7 cellular contexts compared by ENCODE assay signal in the genomic region with DNA sequence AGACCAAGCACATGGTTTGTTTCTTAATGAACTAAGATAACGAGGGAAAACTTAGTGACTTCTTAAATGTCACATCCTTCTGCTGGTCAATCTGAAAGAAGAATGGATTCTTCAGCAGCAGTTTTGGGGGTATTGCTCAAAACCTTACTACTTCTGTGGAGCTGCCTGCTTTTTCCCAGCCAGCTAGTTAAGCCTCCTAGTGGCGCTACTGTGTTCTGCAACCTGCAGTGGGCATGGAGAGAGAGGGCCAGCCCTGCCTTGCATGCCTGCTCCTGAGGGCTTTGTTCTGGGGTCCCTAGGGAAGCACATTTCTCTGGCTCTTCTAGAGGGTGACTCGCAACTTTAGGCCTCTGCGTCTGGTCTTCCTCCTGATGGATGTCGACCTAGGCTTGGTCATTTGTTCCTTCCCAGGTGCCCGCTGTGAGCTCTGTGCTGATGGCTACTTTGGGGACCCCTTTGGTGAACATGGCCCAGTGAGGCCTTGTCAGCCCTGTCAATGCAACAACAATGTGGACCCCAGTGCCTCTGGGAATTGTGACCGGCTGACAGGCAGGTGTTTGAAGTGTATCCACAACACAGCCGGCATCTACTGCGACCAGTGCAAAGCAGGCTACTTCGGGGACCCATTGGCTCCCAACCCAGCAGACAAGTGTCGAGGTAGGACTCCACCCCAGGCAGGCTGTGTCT. TPM values are rescaled to one million over a fixed set of nuclear protein-coding genes. Genes with fewer than 3 reads are reported as not detected.
DNase-seq lines count a peak whose midpoint lies in the region; ATAC-seq and TF ChIP-seq lines count a peak whose summit lies in the region.

No MANE protein-coding gene starts in this region.

- no peaks in the 10 kb centered on the region for H3K9me3 Mint-ChIP-seq in activated T-helper 2 cell treated with anti-CD3 and anti-CD28 coated beads, Interferon-gamma antibody, Interleukin-2, Interleukin-4, amounts not matched to agents 10 μg/mL and 5 μg/mL and 100 μg/mL, durations not matched to agents 14 hours and 24 hours and 36 hours

- H3K27ac ChIP-seq in heart right ventricle (no peak overlapping the region), spleen (no peak overlapping the region)

- ATAC-seq in GM21515 (IDR thresholded peaks at IDR 0.05; ENCODE audit: unreplicated experiment), result peak; percentile 69
- ATAC-seq in heart right ventricle, result peak in 6 of 8 donors; percentile 61 to 83 (median 73)

- H3K9me3 ChIP-seq in heart right ventricle, result no peaks in the 10 kb centered on the region
- H3K9me3 ChIP-seq in spleen, result no peaks in the 10 kb centered on the region

- no peak overlapping the region for H3K4me3 Mint-ChIP-seq in activated T-helper 2 cell treated with anti-CD3 and anti-CD28 coated beads, Interferon-gamma antibody, Interleukin-2, Interleukin-4, amounts not matched to agents 10 μg/mL and 5 μg/mL and 100 μg/mL, durations not matched to agents 14 hours and 24 hours and 36 hours (ENCODE audit: low read depth)

- H3K27ac Mint-ChIP-seq in activated T-helper 2 cell treated with anti-CD3 and anti-CD28 coated beads, Interferon-gamma antibody, Interleukin-2, Interleukin-4, amounts not matched to agents 10 μg/mL and 5 μg/mL and 100 μg/mL, durations not matched to agents 14 hours and 24 hours and 36 hours, result no peak overlapping the region

- peaks cover 5% of the 10 kb centered on the region for H3K4me1 Mint-ChIP-seq in activated T-helper 2 cell treated with anti-CD3 and anti-CD28 coated beads, Interferon-gamma antibody, Interleukin-2, Interleukin-4, amounts not matched to agents 10 μg/mL and 5 μg/mL and 100 μg/mL, durations not matched to agents 14 hours and 24 hours and 36 hours (ENCODE audit: low read depth)

- H3K4me3 ChIP-seq in heart right ventricle, result no peak overlapping the region
- H3K4me3 ChIP-seq in spleen, result no peak overlapping the region

- no peak for TF ChIP-seq POLR2A in spleen (IDR thresholded peaks at IDR 0.05)

- intact Hi-C loops in activated T-helper 2 cell treated with anti-CD3 and anti-CD28 coated beads, Interferon-gamma antibody, Interleukin-2, Interleukin-4, amounts not matched to agents 10 μg/mL and 5 μg/mL and 100 μg/mL, durations not matched to agents 14 hours and 24 hours and 36 hours (cut with micrococcal nuclease), result no loop called here
- intact Hi-C loops in heart right ventricle (cut with DNase I) (loop anchor here (2.0 to 10.0 kb wide), 8 partner anchors 46 to 266 kb away; a partner anchor contains a TSS), spleen (cut with DNase I; ENCODE audit: low total_unique reads) (loop anchor here (10.0 kb wide), 1 partner anchor 263 kb away; no protein-coding TSS in a partner anchor)

- 83 to 86% methylated on average over 11 of the region's 11 CpGs for WGBS in heart right ventricle, 2 donors
- WGBS in spleen, 5 donors, result 72 to 85% (median 78%) methylated on average over 9 to 11 of the region's 11 CpGs

- DNase-seq in ELF-1 (ENCODE audit: low read depth, low spot score) (peak; percentile 82), NCI-H1694 treated with DMSO at 0.1 percent for 48 hours (lab: John Stamatoyannopoulos, UW) (peak; percentile 33), heart right ventricle (peak; percentile 44 to 45), spleen (no peak), putamen (ENCODE audit: low spot score) (no peak)
- DNase-seq in activated T-helper 2 cell treated with anti-CD3 and anti-CD28 coated beads, Interferon-gamma antibody, Interleukin-2, Interleukin-4, amounts not matched to agents 10 μg/mL and 5 μg/mL and 100 μg/mL, durations not matched to agents 14 hours and 24 hours and 36 hours (ENCODE audit: low spot score), result peak; percentile 15

- no peaks in the 10 kb centered on the region for H3K36me3 ChIP-seq in heart right ventricle
- no peaks in the 10 kb centered on the region for H3K36me3 ChIP-seq in spleen

- no peaks in the 10 kb centered on the region for H3K36me3 Mint-ChIP-seq in activated T-helper 2 cell treated with anti-CD3 and anti-CD28 coated beads, Interferon-gamma antibody, Interleukin-2, Interleukin-4, amounts not matched to agents 10 μg/mL and 5 μg/mL and 100 μg/mL, durations not matched to agents 14 hours and 24 hours and 36 hours (ENCODE audit: low read depth)

- peak; percentile 46 to 86 (median 79) for TF ChIP-seq CTCF in heart right ventricle (IDR thresholded peaks at IDR 0.05)
- peak; percentile 16 to 83 (median 68) for TF ChIP-seq CTCF in spleen (IDR thresholded peaks at IDR 0.05 in 8 of 11, conservative IDR thresholded peaks at IDR 0.05 in 3 of 11)

- peaks cover 0 to 10% (median 0%) of the 10 kb centered on the region in 9 donors for H3K4me1 ChIP-seq in heart right ventricle
- no peaks in the 10 kb centered on the region for H3K4me1 ChIP-seq in spleen

- H3K27me3 ChIP-seq in heart right ventricle (no peaks in the 10 kb centered on the region), spleen (replicated peaks in 1 of 7) (no peaks in the 10 kb centered on the region)

- peaks cover 2% of the 10 kb centered on the region for H3K27me3 Mint-ChIP-seq in activated T-helper 2 cell treated with anti-CD3 and anti-CD28 coated beads, Interferon-gamma antibody, Interleukin-2, Interleukin-4, amounts not matched to agents 10 μg/mL and 5 μg/mL and 100 μg/mL, durations not matched to agents 14 hours and 24 hours and 36 hours (ENCODE audit: low read depth)

RNA-seq across cellular contexts. Expression of a gene that starts 42.0 kb away (rescaled TPM):
- total RNA-seq in activated T-helper 2 cell treated with anti-CD3 and anti-CD28 coated beads, Interferon-gamma antibody, Interleukin-2, Interleukin-4, amounts not matched to agents 10 μg/mL and 5 μg/mL and 100 μg/mL, durations not matched to agents 14 hours and 24 hours and 36 hours, result not detected in 2 replicates
- 1 to 10 TPM in 6 of 10 donors, under 1 TPM in 4; 0.53 to 8.8 (median 1.6) TPM for total RNA-seq in heart right ventricle
- 1 to 10 TPM; 1.2 to 3.0 TPM for polyA plus RNA-seq in heart right ventricle
- 1 to 10 TPM in 2 of 7 donors, under 1 TPM in 4, not detected in 1; 0.13 to 1.4 (median 0.50) TPM for total RNA-seq in spleen
- polyA plus RNA-seq in spleen, result under 1 TPM; 0.67 to 0.82 (median 0.77) TPM

Comparison
In these comparisons a context has a peak if more than half of its experiments do, and no peak if none do; other contexts are left out.
1. DNase-seq: peak in ELF-1 (single experiment), NCI-H1694 treated with DMSO at 0.1 percent for 48 hours (single experiment), activated T-helper 2 cell treated with anti-CD3 and anti-CD28 coated beads, Interferon-gamma antibody, Interleukin-2, Interleukin-4, amounts not matched to agents 10 μg/mL and 5 μg/mL and 100 μg/mL, durations not matched to agents 14 hours and 24 hours and 36 hours (single experiment) and heart right ventricle (2 of 2); none in spleen (single experiment) and putamen (single experiment).